ENCODE assay signal across 9 cellular contexts in the genomic region with DNA sequence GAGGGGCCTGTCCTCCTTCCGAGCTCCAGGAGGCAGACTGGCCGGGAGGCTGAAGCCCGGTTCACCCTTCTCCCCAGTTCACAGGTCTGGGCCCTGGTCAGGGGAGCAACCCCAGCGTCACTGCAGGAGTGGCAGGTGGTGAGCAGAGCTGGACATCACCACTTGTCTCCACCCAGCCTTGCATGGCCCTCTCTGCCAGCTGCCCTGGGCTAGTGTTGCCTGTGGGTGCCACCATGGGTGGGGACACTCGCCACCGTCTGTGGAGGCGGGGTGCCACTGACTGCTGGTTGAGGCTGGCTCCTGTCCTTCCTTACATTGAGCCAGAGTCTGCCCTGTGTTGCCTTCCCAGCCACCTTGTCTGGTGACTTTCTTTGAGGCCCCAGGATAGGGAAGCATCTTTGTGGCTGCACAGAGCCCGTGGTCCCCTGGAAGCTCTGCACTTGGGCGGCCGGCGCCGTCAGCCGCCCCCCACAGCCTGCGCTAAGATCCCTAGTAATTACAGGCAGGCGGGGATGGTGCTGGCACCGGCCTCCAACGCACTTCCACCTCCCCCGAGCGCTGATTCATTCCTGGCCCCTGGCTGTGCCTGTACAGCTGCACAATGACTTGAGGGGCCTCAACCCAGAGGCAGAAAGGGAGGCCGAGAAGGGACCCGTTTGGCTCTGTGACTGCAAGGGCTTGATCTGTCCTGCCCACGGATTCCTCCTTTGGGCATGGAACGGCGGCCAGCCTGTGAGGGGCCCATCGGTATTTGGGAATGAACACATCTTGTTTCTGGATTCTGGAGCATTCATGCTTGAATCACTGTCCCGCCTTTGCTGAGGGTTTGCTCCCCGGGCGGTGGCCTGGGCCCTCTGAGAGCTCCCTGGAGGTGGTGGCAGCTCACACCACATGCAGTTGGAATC. TPM values are rescaled to one million over a fixed set of nuclear protein-coding genes. Genes with fewer than 3 reads are reported as not detected.
DNase-seq lines count a peak whose midpoint lies in the region; ATAC-seq and TF ChIP-seq lines count a peak whose summit lies in the region.
"Had no signal": no experiment of that assay in that cellular context is flagged by ENCODE, and none has a peak within 500 bp of the region (broad histone marks: within the 10 kb centered on the region; RNA-seq: fewer than 3 reads in every experiment).

No MANE protein-coding gene starts in this region.

- no peak overlapping the region for H3K27ac ChIP-seq in aorta (ENCODE audit: low read depth in 1 of 2, low read length in 2 of 2)

- H3K27me3 Mint-ChIP-seq in nephron (ENCODE audit: low read depth): peaks cover 12% of the 10 kb centered on the region
- H3K27me3 Mint-ChIP-seq in T-cell: peaks cover 0 to 2% of the 10 kb centered on the region in 2 donors

- POLR2A ChIA-PET in T-cell (lab: Charles Lee): no interaction called here

- WGBS in aorta, 2 donors: 85 to 88% methylated on average over 28 of the region's 28 CpGs

- H3K4me3 ChIP-seq in MG63 (no peak overlapping the region), cardiac fibroblast (replicated peaks in 1 of 2; ENCODE audit: low read depth in 2 of 2, low read length in 2 of 2) (no peak overlapping the region), aorta (ENCODE audit: low read length in 2 of 2) (no peak overlapping the region)

- H3K9me3 Mint-ChIP-seq in nephron (no peaks in the 10 kb centered on the region), T-cell (no peaks in the 10 kb centered on the region)

- intact Hi-C loops in aorta (cut with DNase I): loop anchor here in 1 of 2 donors (5.0 kb wide), 1 partner anchor 62 kb away; no protein-coding TSS in a partner anchor

- H3K36me3 ChIP-seq in MG63: peaks cover 25% of the 10 kb centered on the region
- H3K36me3 ChIP-seq in aorta (ENCODE audit: control insufficient read depth in 1 of 2, insufficient read depth in 2 of 2, low read length in 1 of 2): no peaks in the 10 kb centered on the region

- H3K36me3 Mint-ChIP-seq in nephron (ENCODE audit: low read depth): no peaks in the 10 kb centered on the region
- no peaks in the 10 kb centered on the region for H3K36me3 Mint-ChIP-seq in T-cell

- H3K27ac Mint-ChIP-seq in nephron: peak overlapping the region; percentile 24 to 33 (median 25)
- H3K27ac Mint-ChIP-seq in T-cell: no peak overlapping the region

- H3K4me1 Mint-ChIP-seq in nephron (peaks cover 64% of the 10 kb centered on the region), T-cell (peaks cover 12 to 15% (median 12%) of the 10 kb centered on the region in 3 donors)

- ATAC-seq in aorta (ENCODE audit: low FRiP score) (no peak), T-cell (replicated peaks in 1 of 4) (no peak)
- ATAC-seq: sciatic nerve had no signal

- H3K27me3 ChIP-seq in MG63 (no peaks in the 10 kb centered on the region), aorta (ENCODE audit: control insufficient read depth in 1 of 2, insufficient read depth in 2 of 2, low read length in 1 of 2) (no peaks in the 10 kb centered on the region)

- peak; percentile 32 for DNase-seq in CD1c-positive myeloid dendritic cell (ENCODE audit: extremely low spot score)
- DNase-seq in MG63: peak; percentile 89
- peak; percentile 62 to 64 for DNase-seq in cardiac fibroblast (ENCODE audit: low read depth in 2 of 2)
- no peak for DNase-seq in stimulated activated CD4-positive, alpha-beta T cell treated with anti-CD3 and anti-CD28 coated beads, Interleukin-2, amount 100 ng/mL, for 48 hours
- no peak for DNase-seq in activated CD4-positive, alpha-beta T cell treated with anti-CD3 and anti-CD28 coated beads, Interleukin-2, amount 50 U/mL, for 4 hours
- no peak for DNase-seq in aorta
- DNase-seq in T-cell: no peak

- TF ChIP-seq CTCF in cardiac fibroblast (IDR thresholded peaks at IDR 0.05; ENCODE audit: low read depth, low read length): no peak
- no peak for TF ChIP-seq CTCF in nephron (IDR thresholded peaks at IDR 0.05; ENCODE audit: unreplicated experiment in 3 of 3)

- CTCF ChIA-PET in T-cell (lab: Charles Lee): interaction anchor here in 1 of 2 donors (0.6 kb wide), 1 partner anchor 463 kb away, joined by 5 read pairs; no protein-coding TSS in a partner anchor

- H3K9me3 ChIP-seq in MG63 (no peaks in the 10 kb centered on the region), aorta (ENCODE audit: control insufficient read depth, low read length) (no peaks in the 10 kb centered on the region)

- H3K4me3 Mint-ChIP-seq in nephron (peak overlapping the region in 2 of 3 experiments; percentile 22 to 23), T-cell (no peak overlapping the region)

- no peaks in the 10 kb centered on the region for H3K4me1 ChIP-seq in aorta (ENCODE audit: control insufficient read depth in 1 of 2, insufficient read depth in 2 of 2, low read length in 2 of 2)

RNA-seq across cellular contexts. Expression of gene BAIAP2, which starts 5.2 kb away (rescaled TPM):
- 34.4 and 43.9 TPM in 2 replicates for total RNA-seq in MG63 (2014; rRNA removed; shearing (Covaris generic); ENCODE audit: low replicate concordance)
- total RNA-seq in aorta (10 to 100 TPM; 19.2 to 23.7 TPM), T-cell (10 to 100 TPM in 3 of 5 donors, 1 to 10 TPM in 2; 6.3 to 12.0 (median 10.1) TPM)
- polyA plus RNA-seq in aorta: 1 to 10 TPM; 1.7 to 9.5 TPM

RNA-seq across cellular contexts. Expression of gene CHMP6, which starts 48.5 kb away (rescaled TPM):
- total RNA-seq in MG63 (2014; rRNA removed; shearing (Covaris generic); ENCODE audit: low replicate concordance): 65.4 and 74.3 TPM in 2 replicates
- total RNA-seq in aorta (10 to 100 TPM; 22.9 to 30.9 TPM), T-cell (10 to 100 TPM; 25.0 to 48.9 (median 43.2) TPM)
- polyA plus RNA-seq in aorta: 10 to 100 TPM; 15.9 to 30.8 TPM

Comparison
In these comparisons a context has a peak if more than half of its experiments do, and no peak if none do; other contexts are left out.
1. DNase-seq: peak in CD1c-positive myeloid dendritic cell (single experiment), MG63 (single experiment) and cardiac fibroblast (2 of 2); none in stimulated activated CD4-positive, alpha-beta T cell treated with anti-CD3 and anti-CD28 coated beads, Interleukin-2, amount 100 ng/mL, for 48 hours (0 of 2), activated CD4-positive, alpha-beta T cell treated with anti-CD3 and anti-CD28 coated beads, Interleukin-2, amount 50 U/mL, for 4 hours (0 of 2), aorta (0 of 2) and T-cell (0 of 34).
2. H3K27ac Mint-ChIP-seq: peak in nephron (3 of 3); none in T-cell (0 of 2).
3. H3K4me3 Mint-ChIP-seq: peak in nephron (2 of 3); none in T-cell (0 of 3).